ENCODE assay signal across 12 cellular contexts in genomic region chr2:240460781-240461431, GRCh38. TPM values are rescaled to one million over a fixed set of nuclear protein-coding genes. Genes with fewer than 3 reads are reported as not detected.
DNase-seq lines count a peak whose midpoint lies in the region; ATAC-seq and TF ChIP-seq lines count a peak whose summit lies in the region.
"Had no signal": no experiment of that assay in that cellular context is flagged by ENCODE, and none has a peak within 500 bp of the region (broad histone marks: within the 10 kb centered on the region; RNA-seq: fewer than 3 reads in every experiment).

No MANE protein-coding gene starts in this region.

- intact Hi-C loops in cardiac septum (cut with DNase I), result no loop called here

- TF ChIP-seq CTCF in GM23338 (conservative IDR thresholded peaks at IDR 0.05; ENCODE audit: low read depth in 2 of 2), result peak; percentile 36 to 44
- peak; percentile 26 for TF ChIP-seq CTCF in retinal pigment epithelial cell (conservative IDR thresholded peaks at IDR 0.05; ENCODE audit: low read depth, low read length)

- peaks cover 3% of the 10 kb centered on the region; the same call in 1 of the 2 replicates for H4K20me1 ChIP-seq in GM23338 (replicated peaks; ENCODE audit: insufficient read depth)

- ATAC-seq in GM23338, result peak; percentile 5
- ATAC-seq: GM12878, left colon had no signal

- H3K27me3 Mint-ChIP-seq in GM23338 (ENCODE audit: insufficient read depth, low read depth, poor library complexity), result peaks cover 8% of the 10 kb centered on the region

- H2AFZ ChIP-seq in GM23338, result no peak overlapping the region

- no peak overlapping the region for H3K27ac Mint-ChIP-seq in GM23338

- H3K79me2 ChIP-seq in GM23338 (replicated peaks; ENCODE audit: insufficient read depth), result no peaks in the 10 kb centered on the region

- peaks cover 3% of the 10 kb centered on the region; the same call in 1 of the 3 replicates for H3K36me3 Mint-ChIP-seq in GM23338 (ENCODE audit: low read depth)

- peaks cover 16% of the 10 kb centered on the region for H3K4me1 Mint-ChIP-seq in GM23338

- H3K27ac ChIP-seq in GM23338 (ENCODE audit: low read depth), result no peak overlapping the region
- H3K27ac ChIP-seq in SJCRH30, result peak overlapping the region; percentile 81; the same call in 1 of the 2 replicates
- H3K27ac ChIP-seq: Peyer's patch had no signal

- H3K4me1 ChIP-seq in GM23338 (ENCODE audit: insufficient read depth) (peaks cover 16% of the 10 kb centered on the region; the same call in 1 of the 2 replicates), SJCRH30 (peaks cover 46% of the 10 kb centered on the region)
- H3K4me1 ChIP-seq: Peyer's patch had no signal

- no peak overlapping the region for H3K4me2 ChIP-seq in GM23338

- DNase-seq in GM23338 (ENCODE audit: low spot score) (peak; percentile 45), SJCRH30 (peak; percentile 48 to 55), cardiac septum (ENCODE audit: low spot score) (peak; percentile 66), retinal pigment epithelial cell (ENCODE audit: low read depth) (no peak), GM19238 (ENCODE audit: insufficient read length, low spot score) (no peak), HCEC 1CT (no peak), SKM-1 (lab: John Stamatoyannopoulos, UW; ENCODE audit: unreplicated experiment) (no peak), HT-29 (ENCODE audit: low spot score) (no peak)
- DNase-seq: Kasumi-1 had no signal

- H3K36me3 ChIP-seq in GM23338 (ENCODE audit: insufficient read depth), result no peaks in the 10 kb centered on the region
- peaks cover 45% of the 10 kb centered on the region for H3K36me3 ChIP-seq in SJCRH30
- H3K36me3 ChIP-seq: Peyer's patch had no signal

- no peaks in the 10 kb centered on the region for H3K9me2 ChIP-seq in GM23338 (ENCODE audit: insufficient read depth)

- H3K9me3 ChIP-seq in SJCRH30 (replicated peaks), result no peaks in the 10 kb centered on the region
- H3K9me3 ChIP-seq: Peyer's patch had no signal

- H3K27me3 ChIP-seq in GM23338 (ENCODE audit: insufficient read depth) (peaks cover 10% of the 10 kb centered on the region; the same call in 1 of the 2 replicates), SJCRH30 (no peaks in the 10 kb centered on the region)
- H3K27me3 ChIP-seq: Peyer's patch had no signal

- 0 out of 2 replicates have a peak, but pooled peaks cover 5% of the 10 kb centered on the region for H3F3A ChIP-seq in GM23338 (replicated peaks; ENCODE audit: low read depth)

- H3K4me3 Mint-ChIP-seq in GM23338, result no peak overlapping the region

- H3K9me3 Mint-ChIP-seq in GM23338, result no peaks in the 10 kb centered on the region

- H3K4me3 ChIP-seq in GM23338, result no peak overlapping the region
- no peak overlapping the region for H3K4me3 ChIP-seq in SJCRH30
- no peak overlapping the region for H3K4me3 ChIP-seq in retinal pigment epithelial cell (ENCODE audit: low read length)
- H3K4me3 ChIP-seq: GM12878, Peyer's patch had no signal

TF ChIP-seq in GM23338, 12 proteins besides CTCF, POLR2A, EP300 and RAD21:
- TF ChIP-seq, protein P1, sequence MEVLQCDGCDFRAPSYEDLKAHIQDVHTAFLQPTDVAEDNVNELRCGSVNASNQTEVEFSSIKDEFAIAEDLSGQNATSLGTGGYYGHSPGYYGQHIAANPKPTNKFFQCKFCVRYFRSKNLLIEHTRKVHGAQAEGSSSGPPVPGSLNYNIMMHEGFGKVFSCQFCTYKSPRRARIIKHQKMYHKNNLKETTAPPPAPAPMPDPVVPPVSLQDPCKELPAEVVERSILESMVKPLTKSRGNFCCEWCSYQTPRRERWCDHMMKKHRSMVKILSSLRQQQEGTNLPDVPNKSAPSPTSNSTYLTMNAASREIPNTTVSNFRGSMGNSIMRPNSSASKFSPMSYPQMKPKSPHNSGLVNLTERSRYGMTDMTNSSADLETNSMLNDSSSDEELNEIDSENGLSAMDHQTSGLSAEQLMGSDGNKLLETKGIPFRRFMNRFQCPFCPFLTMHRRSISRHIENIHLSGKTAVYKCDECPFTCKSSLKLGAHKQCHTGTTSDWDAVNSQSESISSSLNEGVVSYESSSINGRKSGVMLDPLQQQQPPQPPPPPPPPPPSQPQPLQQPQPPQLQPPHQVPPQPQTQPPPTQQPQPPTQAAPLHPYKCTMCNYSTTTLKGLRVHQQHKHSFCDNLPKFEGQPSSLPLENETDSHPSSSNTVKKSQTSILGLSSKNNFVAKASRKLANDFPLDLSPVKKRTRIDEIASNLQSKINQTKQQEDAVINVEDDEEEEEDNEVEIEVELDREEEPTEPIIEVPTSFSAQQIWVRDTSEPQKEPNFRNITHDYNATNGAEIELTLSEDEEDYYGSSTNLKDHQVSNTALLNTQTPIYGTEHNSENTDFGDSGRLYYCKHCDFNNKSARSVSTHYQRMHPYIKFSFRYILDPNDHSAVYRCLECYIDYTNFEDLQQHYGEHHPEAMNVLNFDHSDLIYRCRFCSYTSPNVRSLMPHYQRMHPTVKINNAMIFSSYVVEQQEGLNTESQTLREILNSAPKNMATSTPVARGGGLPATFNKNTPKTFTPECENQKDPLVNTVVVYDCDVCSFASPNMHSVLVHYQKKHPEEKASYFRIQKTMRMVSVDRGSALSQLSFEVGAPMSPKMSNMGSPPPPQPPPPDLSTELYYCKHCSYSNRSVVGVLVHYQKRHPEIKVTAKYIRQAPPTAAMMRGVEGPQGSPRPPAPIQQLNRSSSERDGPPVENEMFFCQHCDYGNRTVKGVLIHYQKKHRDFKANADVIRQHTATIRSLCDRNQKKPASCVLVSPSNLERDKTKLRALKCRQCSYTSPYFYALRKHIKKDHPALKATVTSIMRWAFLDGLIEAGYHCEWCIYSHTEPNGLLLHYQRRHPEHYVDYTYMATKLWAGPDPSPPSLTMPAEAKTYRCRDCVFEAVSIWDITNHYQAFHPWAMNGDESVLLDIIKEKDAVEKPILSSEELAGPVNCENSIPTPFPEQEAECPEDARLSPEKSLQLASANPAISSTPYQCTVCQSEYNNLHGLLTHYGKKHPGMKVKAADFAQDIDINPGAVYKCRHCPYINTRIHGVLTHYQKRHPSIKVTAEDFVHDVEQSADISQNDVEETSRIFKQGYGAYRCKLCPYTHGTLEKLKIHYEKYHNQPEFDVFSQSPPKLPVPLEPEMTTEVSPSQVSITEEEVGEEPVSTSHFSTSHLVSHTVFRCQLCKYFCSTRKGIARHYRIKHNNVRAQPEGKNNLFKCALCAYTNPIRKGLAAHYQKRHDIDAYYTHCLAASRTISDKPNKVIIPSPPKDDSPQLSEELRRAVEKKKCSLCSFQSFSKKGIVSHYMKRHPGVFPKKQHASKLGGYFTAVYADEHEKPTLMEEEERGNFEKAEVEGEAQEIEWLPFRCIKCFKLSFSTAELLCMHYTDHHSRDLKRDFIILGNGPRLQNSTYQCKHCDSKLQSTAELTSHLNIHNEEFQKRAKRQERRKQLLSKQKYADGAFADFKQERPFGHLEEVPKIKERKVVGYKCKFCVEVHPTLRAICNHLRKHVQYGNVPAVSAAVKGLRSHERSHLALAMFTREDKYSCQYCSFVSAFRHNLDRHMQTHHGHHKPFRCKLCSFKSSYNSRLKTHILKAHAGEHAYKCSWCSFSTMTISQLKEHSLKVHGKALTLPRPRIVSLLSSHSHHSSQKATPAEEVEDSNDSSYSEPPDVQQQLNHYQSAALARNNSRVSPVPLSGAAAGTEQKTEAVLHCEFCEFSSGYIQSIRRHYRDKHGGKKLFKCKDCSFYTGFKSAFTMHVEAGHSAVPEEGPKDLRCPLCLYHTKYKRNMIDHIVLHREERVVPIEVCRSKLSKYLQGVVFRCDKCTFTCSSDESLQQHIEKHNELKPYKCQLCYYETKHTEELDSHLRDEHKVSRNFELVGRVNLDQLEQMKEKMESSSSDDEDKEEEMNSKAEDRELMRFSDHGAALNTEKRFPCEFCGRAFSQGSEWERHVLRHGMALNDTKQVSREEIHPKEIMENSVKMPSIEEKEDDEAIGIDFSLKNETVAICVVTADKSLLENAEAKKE (CRISPR knock-in tag; IDR thresholded peaks at IDR 0.05), result no peak
- TF ChIP-seq, protein P2, sequence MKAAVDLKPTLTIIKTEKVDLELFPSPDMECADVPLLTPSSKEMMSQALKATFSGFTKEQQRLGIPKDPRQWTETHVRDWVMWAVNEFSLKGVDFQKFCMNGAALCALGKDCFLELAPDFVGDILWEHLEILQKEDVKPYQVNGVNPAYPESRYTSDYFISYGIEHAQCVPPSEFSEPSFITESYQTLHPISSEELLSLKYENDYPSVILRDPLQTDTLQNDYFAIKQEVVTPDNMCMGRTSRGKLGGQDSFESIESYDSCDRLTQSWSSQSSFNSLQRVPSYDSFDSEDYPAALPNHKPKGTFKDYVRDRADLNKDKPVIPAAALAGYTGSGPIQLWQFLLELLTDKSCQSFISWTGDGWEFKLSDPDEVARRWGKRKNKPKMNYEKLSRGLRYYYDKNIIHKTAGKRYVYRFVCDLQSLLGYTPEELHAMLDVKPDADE (IDR thresholded peaks at IDR 0.05), result no peak
- TF ChIP-seq JUNB (IDR thresholded peaks at IDR 0.05; ENCODE audit: unreplicated experiment) (no peak), EZH2 (IDR thresholded peaks at IDR 0.05; ENCODE audit: low read depth, unreplicated experiment) (no peak), REST (IDR thresholded peaks at IDR 0.05; ENCODE audit: unreplicated experiment) (no peak)

RNA-seq across cellular contexts. Expression of gene GPC1, which starts 25.4 kb away (rescaled TPM):
- 46.2 and 56.9 TPM in 2 replicates for total RNA-seq in GM23338 (2014; rRNA removed; shearing (Covaris generic))
- polyA plus RNA-seq in GM23338 (2016; fragmentation: Nextera tagmentation; extraction: Ambion mirVana), result 9.0 and 10.8 TPM in 2 replicates
- total RNA-seq in SJCRH30 (2014; rRNA removed; shearing (Covaris generic)), result 73.9 and 78.1 TPM in 2 replicates
- 291 TPM for total RNA-seq in cardiac septum
- total RNA-seq in HT-29 (2014; rRNA removed; shearing (Covaris generic)), result 9.9 and 12.3 TPM in 2 replicates

Comparison
In these comparisons a context has a peak if more than half of its experiments do, and no peak if none do; other contexts are left out.
1. DNase-seq: peak in GM23338 (single experiment), SJCRH30 (2 of 2) and cardiac septum (single experiment); none in retinal pigment epithelial cell (single experiment), GM19238 (single experiment), HCEC 1CT (single experiment), SKM-1 (single experiment) and HT-29 (single experiment).